ENCODE assay signal across 8 cellular contexts in genomic region chr1:181676269-181676668, GRCh38.
DNase-seq lines count a peak whose midpoint lies in the region; ATAC-seq and TF ChIP-seq lines count a peak whose summit lies in the region.

No MANE protein-coding gene starts in this region.

- no peak overlapping the region for H3K27ac Mint-ChIP-seq in nephron

- H3K36me3 Mint-ChIP-seq in nephron (ENCODE audit: low read depth), result no peaks in the 10 kb centered on the region

- H3K27me3 Mint-ChIP-seq in nephron (ENCODE audit: low read depth), result peaks cover 21% of the 10 kb centered on the region

- H3K9me3 Mint-ChIP-seq in nephron, result no peaks in the 10 kb centered on the region

- DNase-seq in Daoy (ENCODE audit: low read depth), result peak; percentile 14
- peak; percentile 66 for DNase-seq in GM20000 (ENCODE audit: low spot score)
- peak; percentile 76 for DNase-seq in NCI-H146 (lab: John Stamatoyannopoulos, UW)
- peak in 33 of 61 donors; percentile 6 to 83 (median 29) for DNase-seq in caudate nucleus (lab: John Stamatoyannopoulos, UW)
- no peak for DNase-seq in activated T-cell treated with anti-CD3 and anti-CD28 coated beads, Interleukin-2, amount 50 U/mL, for 1 hour
- no peak for DNase-seq in T-helper 9 cell

- peaks cover 7% of the 10 kb centered on the region for H3K4me1 Mint-ChIP-seq in nephron

- H3K27ac ChIP-seq in caudate nucleus (ENCODE audit: low read depth, low read length), result no peak overlapping the region

- H3K4me3 Mint-ChIP-seq in nephron, result no peak overlapping the region

- ATAC-seq in GM21447 (IDR thresholded peaks at IDR 0.05; ENCODE audit: unreplicated experiment), result no peak

- TF ChIP-seq CTCF in GM20000 (IDR thresholded peaks at IDR 0.05; ENCODE audit: extremely low read depth, missing control alignments) (peak; percentile 36), nephron (IDR thresholded peaks at IDR 0.05; ENCODE audit: unreplicated experiment in 3 of 3) (peak; percentile 33 to 47 (median 41))

Comparison
In these comparisons a context has a peak if more than half of its experiments do, and no peak if none do; other contexts are left out.
1. DNase-seq: peak in Daoy (single experiment), GM20000 (single experiment), NCI-H146 (single experiment) and caudate nucleus (33 of 61); none in activated T-cell treated with anti-CD3 and anti-CD28 coated beads, Interleukin-2, amount 50 U/mL, for 1 hour (single experiment) and T-helper 9 cell (single experiment).